ENCODE assay signal across 9 cellular contexts in the genomic region with DNA sequence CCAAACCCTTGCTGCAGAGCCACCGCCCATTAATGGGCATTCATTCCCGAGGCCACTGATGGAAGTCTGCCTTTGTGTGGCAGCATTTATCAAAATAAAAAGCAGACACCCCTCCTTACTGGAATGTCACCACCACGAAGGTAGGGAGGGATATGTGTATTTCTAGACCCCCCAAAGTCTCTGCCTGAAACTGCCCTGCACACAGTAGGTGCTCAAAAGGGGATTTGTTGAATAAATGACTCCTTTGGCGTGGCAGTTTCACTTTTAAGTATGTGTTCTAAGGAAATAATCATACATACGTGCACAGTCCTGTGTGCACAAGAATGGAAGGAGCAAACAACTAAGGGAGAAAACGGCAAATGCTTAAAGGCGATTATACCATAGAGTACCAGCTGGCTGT. TPM values are rescaled to one million over a fixed set of nuclear protein-coding genes. Genes with fewer than 3 reads are reported as not detected.
A peak's percentile ranks its signal among the peaks of the same experiment; 100 is the strongest.
DNase-seq lines count a peak whose midpoint lies in the region; ATAC-seq and TF ChIP-seq lines count a peak whose summit lies in the region.
"Had no signal": no experiment of that assay in that cellular context is flagged by ENCODE, and none has a peak within 500 bp of the region (broad histone marks: within the 10 kb centered on the region; RNA-seq: fewer than 3 reads in every experiment).

No MANE protein-coding gene starts in this region.

- ATAC-seq in activated T-helper 17 cell treated with anti-CD3 and anti-CD28 coated beads, Interleukin-2, amount 50 U/mL, for 72 hours (replicated peaks): no peak

- no peak for TF ChIP-seq CTCF in lower leg skin (IDR thresholded peaks at IDR 0.05)

- intact Hi-C loops in lower leg skin (cut with DNase I; ENCODE audit: low total_unique reads): no loop called here

- H3K4me3 Mint-ChIP-seq in activated T-helper 17 cell treated with anti-CD3 and anti-CD28 coated beads, Interleukin-2, amount 50 U/mL, for 72 hours: peak overlapping the region; percentile 88

- H3K27ac Mint-ChIP-seq in activated T-helper 17 cell treated with anti-CD3 and anti-CD28 coated beads, Interleukin-2, amount 50 U/mL, for 72 hours: peak overlapping the region; percentile 93

- no peaks in the 10 kb centered on the region for H3K27me3 ChIP-seq in iPS-20b (ENCODE audit: insufficient read depth, low read length)
- peaks cover 0 to 12% (median 0%) of the 10 kb centered on the region in 5 donors for H3K27me3 ChIP-seq in subcutaneous abdominal adipose tissue (ENCODE audit: control insufficient read depth in 5 of 5, insufficient read depth in 4 of 5, low read length in 5 of 5)

- H3K4me1 Mint-ChIP-seq in activated T-helper 17 cell treated with anti-CD3 and anti-CD28 coated beads, Interleukin-2, amount 50 U/mL, for 72 hours: peaks cover 4% of the 10 kb centered on the region

- H3K36me3 ChIP-seq in iPS-20b (ENCODE audit: insufficient read depth, low read depth, low read length) (no peaks in the 10 kb centered on the region), subcutaneous abdominal adipose tissue (ENCODE audit: control insufficient read depth in 5 of 5, insufficient read depth in 5 of 5, low read length in 5 of 5) (no peaks in the 10 kb centered on the region)

- peak overlapping the region; percentile 53 for H3K27ac ChIP-seq in iPS-20b (ENCODE audit: low read length)
- peak overlapping the region; percentile 68 for H3K27ac ChIP-seq in subcutaneous abdominal adipose tissue (ENCODE audit: low read depth, low read length)

- no peaks in the 10 kb centered on the region for H3K27me3 Mint-ChIP-seq in activated T-helper 17 cell treated with anti-CD3 and anti-CD28 coated beads, Interleukin-2, amount 50 U/mL, for 72 hours

- 24 to 49% methylated on average over 7 of the region's 7 CpGs for WGBS in lower leg skin, 2 donors

- H3K9me3 ChIP-seq in iPS-20b (ENCODE audit: insufficient read depth, low read depth, low read length) (no peaks in the 10 kb centered on the region), subcutaneous abdominal adipose tissue (ENCODE audit: control insufficient read depth in 5 of 5, low read length in 5 of 5) (peaks cover 0 to 7% (median 3%) of the 10 kb centered on the region in 5 donors)

- DNase-seq in NCI-H748 (lab: John Stamatoyannopoulos, UW; ENCODE audit: unreplicated experiment) (peak; percentile 58), NCI-H748 treated with DMSO at 0.1 percent for 48 hours (lab: John Stamatoyannopoulos, UW) (no peak), NOMO-1 treated with DMSO at 0.1 percent for 48 hours (lab: John Stamatoyannopoulos, UW; ENCODE audit: unreplicated experiment) (no peak), lower leg skin (ENCODE audit: low spot score in 2 of 2) (no peak), NCI-H187 treated with DMSO at 0.1 percent for 48 hours (lab: John Stamatoyannopoulos, UW) (no peak)

- H3K4me3 ChIP-seq in iPS-20b (ENCODE audit: low read length) (peak overlapping the region; percentile 75), subcutaneous abdominal adipose tissue (ENCODE audit: low read depth in 1 of 5, low read length in 5 of 5) (peak overlapping the region; percentile 69 to 88 (median 73)), lower leg skin (ENCODE audit: low read depth, poor library complexity, severe bottlenecking) (no peak overlapping the region)

- no peaks in the 10 kb centered on the region for H3K9me3 Mint-ChIP-seq in activated T-helper 17 cell treated with anti-CD3 and anti-CD28 coated beads, Interleukin-2, amount 50 U/mL, for 72 hours

- no peak for TF ChIP-seq POLR2A in lower leg skin (IDR thresholded peaks at IDR 0.05)

- H3K9ac ChIP-seq in iPS-20b (ENCODE audit: low read depth, low read length): peak overlapping the region; percentile 79; the same call in 1 of the 2 replicates
- peak overlapping the region in 4 of 5 donors; percentile 68 to 82 (median 74) for H3K9ac ChIP-seq in subcutaneous abdominal adipose tissue (ENCODE audit: low read length in 5 of 5)

- H3K36me3 Mint-ChIP-seq in activated T-helper 17 cell treated with anti-CD3 and anti-CD28 coated beads, Interleukin-2, amount 50 U/mL, for 72 hours (ENCODE audit: low read depth): no peaks in the 10 kb centered on the region

- H3K4me1 ChIP-seq in iPS-20b (ENCODE audit: insufficient read depth, low read length) (no peaks in the 10 kb centered on the region; the same call in 1 of the 2 replicates), subcutaneous abdominal adipose tissue (ENCODE audit: control insufficient read depth in 5 of 5, insufficient read depth in 5 of 5, low read length in 5 of 5) (peaks cover 0 to 12% (median 11%) of the 10 kb centered on the region in 5 donors)

RNA-seq across cellular contexts. Expression of gene GLOD5, which starts 23.6 kb away (rescaled TPM):
- total RNA-seq in activated T-helper 17 cell treated with anti-CD3 and anti-CD28 coated beads, Interleukin-2, amount 50 U/mL, for 72 hours: not detected
- not detected for total RNA-seq in lower leg skin
- total RNA-seq: pulmonary artery endothelial cell had no signal

RNA-seq across cellular contexts. Expression of gene SUV39H1, which starts 41.4 kb away (rescaled TPM):
- 10 to 100 TPM; 24.2 to 30.5 TPM for total RNA-seq in activated T-helper 17 cell treated with anti-CD3 and anti-CD28 coated beads, Interleukin-2, amount 50 U/mL, for 72 hours
- 10 to 100 TPM in 1 of 4 donors, 1 to 10 TPM in 3; 6.7 to 15.0 (median 9.2) TPM for total RNA-seq in lower leg skin

RNA-seq across cellular contexts. Expression of gene GATA1, which starts 48.5 kb away (rescaled TPM):
- not detected for total RNA-seq in activated T-helper 17 cell treated with anti-CD3 and anti-CD28 coated beads, Interleukin-2, amount 50 U/mL, for 72 hours
- total RNA-seq in lower leg skin: not detected
- total RNA-seq: pulmonary artery endothelial cell had no signal

RNA-seq across cellular contexts. Expression of gene WAS, which starts 54.3 kb away (rescaled TPM):
- 100 to 1,000 TPM in 1 of 2 donors, 10 to 100 TPM in 1; 96.8 to 102 TPM for total RNA-seq in activated T-helper 17 cell treated with anti-CD3 and anti-CD28 coated beads, Interleukin-2, amount 50 U/mL, for 72 hours
- total RNA-seq in lower leg skin: 1 to 10 TPM; 1.3 to 4.1 (median 3.2) TPM
- total RNA-seq: pulmonary artery endothelial cell had no signal
